ENCODE assay signal across 9 cellular contexts in genomic region chr10:119270893-119271361, GRCh38.
DNase-seq lines count a peak whose midpoint lies in the region; ATAC-seq, FAIRE-seq and TF ChIP-seq lines count a peak whose summit lies in the region.
"Had no signal": no experiment of that assay in that cellular context is flagged by ENCODE, and none has a peak within 500 bp of the region (broad histone marks: within the 10 kb centered on the region; RNA-seq: fewer than 3 reads in every experiment).

No MANE protein-coding gene starts in this region.

- peak; percentile 50 to 72 for DNase-seq in A549 (ENCODE audit: low read depth in 1 of 2, low spot score in 1 of 2)
- DNase-seq in HPDE6-E6E7 (ENCODE audit: extremely low spot score): peak; percentile 45
- peak; percentile 49 for DNase-seq in activated T-cell treated with anti-CD3 and anti-CD28 coated beads for 48 hours (ENCODE audit: low read depth)
- peak; percentile 96 for DNase-seq in fibroblast of villous mesenchyme (ENCODE audit: low read depth)
- peak in 2 of 3 donors; percentile 28 to 35 for DNase-seq in stimulated activated CD4-positive, alpha-beta T cell treated with anti-CD3 and anti-CD28 coated beads, Interleukin-12 subunit alpha, Interleukin-12 subunit beta, amount 100 ng/mL, for 48 hours (ENCODE audit: low read depth in 2 of 3, low spot score in 1 of 3)
- DNase-seq in anterior cingulate cortex (lab: John Stamatoyannopoulos, UW): no peak

- ATAC-seq in A549: peak; percentile 87 to 90
- peak; percentile 73 for ATAC-seq in GM19372 (IDR thresholded peaks at IDR 0.05; ENCODE audit: low read depth, unreplicated experiment)
- no peak for ATAC-seq in GM21367 (IDR thresholded peaks at IDR 0.05; ENCODE audit: unreplicated experiment)

- H3K9me3 ChIP-seq in A549: no peaks in the 10 kb centered on the region
- H3K9me3 ChIP-seq: BLaER1 had no signal

- H3K4me1 ChIP-seq in A549: peaks cover 30% of the 10 kb centered on the region

- H3K4me3 ChIP-seq in A549 (peak overlapping the region; percentile 19; the same call in 1 of the 3 replicates), fibroblast of villous mesenchyme (ENCODE audit: low read depth, low read length) (peak overlapping the region; percentile 36)
- H3K4me3 ChIP-seq: BLaER1 had no signal

- H3K4me2 ChIP-seq in A549: peak overlapping the region; percentile 77

- TF ChIP-seq RAD21 in A549 (conservative IDR thresholded peaks at IDR 0.05 in 1 of 2, IDR thresholded peaks at IDR 0.05 in 1 of 2): no peak

- H3K27ac ChIP-seq in A549: peak overlapping the region; percentile 76 to 83
- H3K27ac ChIP-seq: BLaER1 had no signal

- CTCF ChIA-PET in A549 (lab: Yijun Ruan, JAX): interaction anchor here (0.7 to 3.4 kb wide), 28 partner anchors 8 to 175 kb away, joined by 3 to 20 read pairs (median 4); partner anchors contain the start of gene GRK5

- no peak for TF ChIP-seq POLR2A in A549 (IDR thresholded peaks at IDR 0.05; ENCODE audit: low read length)

- no peak for TF ChIP-seq EP300 in A549 (IDR thresholded peaks at IDR 0.05)

- no peak for TF ChIP-seq CTCF in A549 (IDR thresholded peaks at IDR 0.05)
- TF ChIP-seq CTCF in fibroblast of villous mesenchyme (IDR thresholded peaks at IDR 0.05; ENCODE audit: insufficient read depth, low read depth, low read length): no peak

- POLR2A ChIA-PET in A549 (lab: Yijun Ruan, JAX): interaction anchor here (1.0 to 1.4 kb wide), 3 partner anchors 17 to 64 kb away, joined by 4 to 12 read pairs (median 6); partner anchors contain the start of gene GRK5

- 6% methylated on average over 14 of the region's 17 CpGs for WGBS in A549 (ENCODE audit: missing lambda C conversion rate)

- FAIRE-seq in A549 (lab: Jason Lieb, UNC): no peak

TF ChIP-seq in A549, 52 proteins besides CTCF, POLR2A, EP300 and RAD21:
- TF ChIP-seq MAX (IDR thresholded peaks at IDR 0.05) (peak; percentile 92), MYC (IDR thresholded peaks at IDR 0.05; ENCODE audit: borderline replicate concordance, low read length) (peak; percentile 57; the same call in 1 of the 2 replicates), CEBPB (IDR thresholded peaks at IDR 0.05) (no peak), FOSL2 (IDR thresholded peaks at IDR 0.05) (no peak), FOSL2 (CRISPR knock-in tag; IDR thresholded peaks at IDR 0.05) (no peak), KDM5A (IDR thresholded peaks at IDR 0.05) (no peak), JUN (IDR thresholded peaks at IDR 0.05) (0 out of 5 replicates have a peak, but pooled peaks of 1 of the 2 experiments have one; percentile 32), E2F6 (IDR thresholded peaks at IDR 0.05; ENCODE audit: borderline replicate concordance, low read depth) (peak; percentile 75; the same call in 1 of the 2 replicates)

Comparison
In these comparisons a context has a peak if more than half of its experiments do, and no peak if none do; other contexts are left out.
1. DNase-seq: peak in A549 (2 of 2), HPDE6-E6E7 (single experiment), activated T-cell treated with anti-CD3 and anti-CD28 coated beads for 48 hours (single experiment), fibroblast of villous mesenchyme (single experiment) and stimulated activated CD4-positive, alpha-beta T cell treated with anti-CD3 and anti-CD28 coated beads, Interleukin-12 subunit alpha, Interleukin-12 subunit beta, amount 100 ng/mL, for 48 hours (2 of 3); none in anterior cingulate cortex (0 of 58).